In genomic region chr6:7451321-7451720, GRCh38 we compare ENCODE assay signal across 1 cellular context.
TF ChIP-seq lines count a peak whose summit lies in the region.

No MANE protein-coding gene starts in this region.

TF ChIP-seq in HepG2, 621 proteins besides CTCF, POLR2A, EP300 and RAD21 (continued from another document):
- TF ChIP-seq, protein P1, sequence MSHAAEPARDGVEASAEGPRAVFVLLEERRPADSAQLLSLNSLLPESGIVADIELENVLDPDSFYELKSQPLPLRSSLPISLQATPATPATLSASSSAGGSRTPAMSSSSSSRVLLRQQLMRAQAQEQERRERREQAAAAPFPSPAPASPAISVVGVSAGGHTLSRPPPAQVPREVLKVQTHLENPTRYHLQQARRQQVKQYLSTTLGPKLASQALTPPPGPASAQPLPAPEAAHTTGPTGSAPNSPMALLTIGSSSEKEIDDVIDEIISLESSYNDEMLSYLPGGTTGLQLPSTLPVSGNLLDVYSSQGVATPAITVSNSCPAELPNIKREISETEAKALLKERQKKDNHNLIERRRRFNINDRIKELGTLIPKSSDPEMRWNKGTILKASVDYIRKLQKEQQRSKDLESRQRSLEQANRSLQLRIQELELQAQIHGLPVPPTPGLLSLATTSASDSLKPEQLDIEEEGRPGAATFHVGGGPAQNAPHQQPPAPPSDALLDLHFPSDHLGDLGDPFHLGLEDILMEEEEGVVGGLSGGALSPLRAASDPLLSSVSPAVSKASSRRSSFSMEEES (CRISPR knock-in tag; IDR thresholded peaks at IDR 0.05): no peak
- no peak for TF ChIP-seq ARID2 (CRISPR knock-in tag; IDR thresholded peaks at IDR 0.05; ENCODE audit: borderline replicate concordance)
- TF ChIP-seq SRSF1 (optimal IDR thresholded peaks at IDR 0.05; ENCODE audit: low read depth, low read length): no peak
- TF ChIP-seq, protein P2, sequence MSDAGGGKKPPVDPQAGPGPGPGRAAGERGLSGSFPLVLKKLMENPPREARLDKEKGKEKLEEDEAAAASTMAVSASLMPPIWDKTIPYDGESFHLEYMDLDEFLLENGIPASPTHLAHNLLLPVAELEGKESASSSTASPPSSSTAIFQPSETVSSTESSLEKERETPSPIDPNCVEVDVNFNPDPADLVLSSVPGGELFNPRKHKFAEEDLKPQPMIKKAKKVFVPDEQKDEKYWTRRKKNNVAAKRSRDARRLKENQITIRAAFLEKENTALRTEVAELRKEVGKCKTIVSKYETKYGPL (CRISPR knock-in tag; IDR thresholded peaks at IDR 0.05): no peak
- TF ChIP-seq ZNF572 (CRISPR knock-in tag; IDR thresholded peaks at IDR 0.05): no peak
